14 cellular contexts compared by ENCODE assay signal in the genomic region with DNA sequence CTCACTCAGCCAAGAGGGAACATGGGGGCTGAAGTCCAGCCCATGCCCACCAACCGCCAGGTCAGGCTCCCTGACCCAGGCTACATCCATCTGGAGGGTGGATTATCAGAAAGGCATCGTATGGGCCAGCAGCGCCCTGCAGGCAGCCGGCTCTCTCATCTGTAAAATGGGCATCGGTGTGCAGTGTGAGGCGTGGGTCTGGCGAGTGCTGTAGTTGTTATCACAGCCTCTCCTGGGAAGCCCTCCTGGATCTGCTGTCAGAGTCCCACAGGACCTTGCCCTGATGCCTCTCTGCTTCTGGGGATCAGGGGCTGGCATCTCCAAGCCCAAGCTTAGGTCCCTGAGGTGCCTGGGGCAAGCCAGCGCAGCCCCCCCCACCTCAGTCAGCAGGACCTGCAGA. TPM values are rescaled to one million over a fixed set of nuclear protein-coding genes. Genes with fewer than 3 reads are reported as not detected.
DNase-seq lines count a peak whose midpoint lies in the region; ATAC-seq and TF ChIP-seq lines count a peak whose summit lies in the region.
"Had no signal": no experiment of that assay in that cellular context is flagged by ENCODE, and none has a peak within 500 bp of the region (broad histone marks: within the 10 kb centered on the region; RNA-seq: fewer than 3 reads in every experiment).

No MANE protein-coding gene starts in this region.

- intact Hi-C loops in spleen (cut with DNase I; ENCODE audit: low total_unique reads): no loop called here

- H3K27me3 ChIP-seq in neuronal stem cell (ENCODE audit: control insufficient read depth in 3 of 3, insufficient read depth in 3 of 3, low read depth in 1 of 3, low read length in 3 of 3) (no peaks in the 10 kb centered on the region), spleen (replicated peaks in 1 of 7) (peaks cover 0 to 21% (median 0%) of the 10 kb centered on the region in 7 donors)
- H3K27me3 ChIP-seq: BLaER1 had no signal

- H3K79me1 ChIP-seq in neuronal stem cell (ENCODE audit: low read depth, low read length): no peaks in the 10 kb centered on the region

- no peak for DNase-seq in stimulated activated naive CD8-positive, alpha-beta T cell treated with anti-CD3 and anti-CD28 coated beads, Interleukin-15, amount 100 ng/mL, for 72 hours
- DNase-seq in stimulated activated naive CD8-positive, alpha-beta T cell treated with anti-CD3 and anti-CD28 coated beads, Interleukin-15, Interleukin-2, amounts not matched to agents 100 U/mL and 50 U/mL, for 24 hours: no peak
- DNase-seq in neuronal stem cell (ENCODE audit: low spot score): no peak
- peak; percentile 37 for DNase-seq in spleen
- DNase-seq in T-helper 17 cell: no peak
- DNase-seq in NCI-H146 (lab: John Stamatoyannopoulos, UW): no peak
- DNase-seq: 8988T; AML-193; CD4-positive, CD25-positive, alpha-beta regulatory T cell; DMS53; GF-D8 had no signal

- H3K9me3 ChIP-seq in neuronal stem cell (replicated peaks in 1 of 2; ENCODE audit: control insufficient read depth in 2 of 2, insufficient read depth in 1 of 2, low read depth in 1 of 2, low read length in 2 of 2) (peaks cover 4 to 8% of the 10 kb centered on the region in 2 donors), spleen (peaks cover 0 to 24% (median 20%) of the 10 kb centered on the region in 8 donors), T-helper 17 cell (ENCODE audit: control insufficient read depth, low read length, poor library complexity, severe bottlenecking) (no peaks in the 10 kb centered on the region)

- peak overlapping the region; percentile 47 for H3K14ac ChIP-seq in neuronal stem cell (ENCODE audit: low read length)

- no peak overlapping the region for H3K4me3 Mint-ChIP-seq in stimulated activated naive CD8-positive, alpha-beta T cell treated with anti-CD3 and anti-CD28 coated beads, Interleukin-15, amount 100 ng/mL, for 72 hours
- no peak overlapping the region for H3K4me3 Mint-ChIP-seq in T-helper 17 cell
- H3K4me3 Mint-ChIP-seq: CD4-positive, CD25-positive, alpha-beta regulatory T cell had no signal

- H3K9ac ChIP-seq in neuronal stem cell (ENCODE audit: low read depth, low read length, poor library complexity): no peak overlapping the region
- H3K9ac ChIP-seq: BLaER1 had no signal

- H2BK15ac ChIP-seq in neuronal stem cell (ENCODE audit: low read length): no peak overlapping the region

- H3K27ac ChIP-seq in neuronal stem cell (replicated peaks; ENCODE audit: low read length): no peak overlapping the region
- H3K27ac ChIP-seq in spleen: no peak overlapping the region
- H3K27ac ChIP-seq: BLaER1 had no signal

- no peak overlapping the region for H3K23ac ChIP-seq in neuronal stem cell (ENCODE audit: low read depth, low read length, poor library complexity)

- TF ChIP-seq POLR2A in spleen (IDR thresholded peaks at IDR 0.05): no peak

- H3K27me3 Mint-ChIP-seq in stimulated activated naive CD8-positive, alpha-beta T cell treated with anti-CD3 and anti-CD28 coated beads, Interleukin-15, amount 100 ng/mL, for 72 hours: peaks cover under 1% of the 10 kb centered on the region
- H3K27me3 Mint-ChIP-seq in T-helper 17 cell: peaks cover 2% of the 10 kb centered on the region

- H3K36me3 ChIP-seq in neuronal stem cell (replicated peaks in 1 of 2; ENCODE audit: control insufficient read depth in 2 of 2, insufficient read depth in 2 of 2, low read length in 2 of 2) (no peaks in the 10 kb centered on the region), spleen (peaks cover 0 to 15% (median 0%) of the 10 kb centered on the region in 6 donors)
- H3K36me3 ChIP-seq: BLaER1 had no signal

- peaks cover 0 to 6% of the 10 kb centered on the region in 2 donors for H3K4me1 ChIP-seq in neuronal stem cell (ENCODE audit: control insufficient read depth in 2 of 2, insufficient read depth in 1 of 2, low read depth in 1 of 2, low read length in 2 of 2)
- no peaks in the 10 kb centered on the region for H3K4me1 ChIP-seq in spleen
- H3K4me1 ChIP-seq: BLaER1 had no signal

- H4K8ac ChIP-seq in neuronal stem cell (ENCODE audit: low read depth, low read length): no peak overlapping the region

- no peak overlapping the region for H2AFZ ChIP-seq in neuronal stem cell (ENCODE audit: low read length)

- ATAC-seq in stimulated activated naive CD8-positive, alpha-beta T cell treated with anti-CD3 and anti-CD28 coated beads, Interleukin-15, amount 100 ng/mL, for 72 hours: peak; percentile 8
- no peak for ATAC-seq in stimulated activated naive CD8-positive, alpha-beta T cell treated with anti-CD3 and anti-CD28 coated beads, Interleukin-15, Interleukin-2, amounts not matched to agents 100 U/mL and 50 U/mL, for 24 hours
- ATAC-seq in T-helper 17 cell: no peak
- no peak for ATAC-seq in HG03196 (IDR thresholded peaks at IDR 0.05; ENCODE audit: unreplicated experiment)

- H3K4me2 ChIP-seq in neuronal stem cell (ENCODE audit: insufficient read depth, low read length, poor library complexity, severe bottlenecking): no peak overlapping the region
- H3K4me2 ChIP-seq: BLaER1 had no signal

- no peak overlapping the region for H3K18ac ChIP-seq in neuronal stem cell (ENCODE audit: low read length)

- no peak overlapping the region for H2BK120ac ChIP-seq in neuronal stem cell (ENCODE audit: low read depth, low read length)

- no peak overlapping the region for H3K4me3 ChIP-seq in neuronal stem cell (ENCODE audit: low read length in 2 of 2)
- H3K4me3 ChIP-seq in spleen: no peak overlapping the region
- H3K4me3 ChIP-seq: BLaER1 had no signal

- no peaks in the 10 kb centered on the region for H3K4me1 Mint-ChIP-seq in stimulated activated naive CD8-positive, alpha-beta T cell treated with anti-CD3 and anti-CD28 coated beads, Interleukin-15, amount 100 ng/mL, for 72 hours
- H3K4me1 Mint-ChIP-seq in T-helper 17 cell: no peaks in the 10 kb centered on the region
- H3K4me1 Mint-ChIP-seq: CD4-positive, CD25-positive, alpha-beta regulatory T cell had no signal

- H3K9me3 Mint-ChIP-seq in stimulated activated naive CD8-positive, alpha-beta T cell treated with anti-CD3 and anti-CD28 coated beads, Interleukin-15, amount 100 ng/mL, for 72 hours: peaks cover 14% of the 10 kb centered on the region in 2 donors

- peak overlapping the region; percentile 8 for H3K4ac ChIP-seq in neuronal stem cell (ENCODE audit: low read length)

- H4K91ac ChIP-seq in neuronal stem cell (ENCODE audit: low read depth, low read length, poor library complexity): no peak overlapping the region

- H2BK5ac ChIP-seq in neuronal stem cell (ENCODE audit: low read length): no peak overlapping the region

- no peak overlapping the region for H3K27ac Mint-ChIP-seq in stimulated activated naive CD8-positive, alpha-beta T cell treated with anti-CD3 and anti-CD28 coated beads, Interleukin-15, amount 100 ng/mL, for 72 hours
- H3K27ac Mint-ChIP-seq in T-helper 17 cell: no peak overlapping the region
- H3K27ac Mint-ChIP-seq: CD4-positive, CD25-positive, alpha-beta regulatory T cell had no signal

- H3K36me3 Mint-ChIP-seq in T-helper 17 cell (ENCODE audit: low read depth): no peaks in the 10 kb centered on the region

- TF ChIP-seq CTCF in spleen (IDR thresholded peaks at IDR 0.05 in 8 of 11, conservative IDR thresholded peaks at IDR 0.05 in 3 of 11): no peak

- peak overlapping the region; percentile 68 for H2AK5ac ChIP-seq in neuronal stem cell (ENCODE audit: low read depth, low read length)

- no CpG with 5 or more reads among the region's 8 CpGs for WGBS in neuronal stem cell (ENCODE audit: extremely low coverage in 2 of 2, insufficient read length in 2 of 2, insufficient replicate concordance in 1 of 2), 2 donors
- 81 to 100% (median 93%) methylated on average over 6 to 8 of the region's 8 CpGs for WGBS in spleen, 5 donors

- no peak overlapping the region for H2BK12ac ChIP-seq in neuronal stem cell (ENCODE audit: low read length)

RNA-seq across cellular contexts. Expression of a gene that starts 27.4 kb away (rescaled TPM):
- 3.9 TPM for polyA plus RNA-seq in neuronal stem cell (2013, experiment 1 of 2)
- polyA plus RNA-seq in neuronal stem cell (2013, experiment 2 of 2): 2.8 TPM
- total RNA-seq in spleen (not detected), T-helper 17 cell (not detected)
- polyA plus RNA-seq in spleen: not detected
- total RNA-seq: CD4-positive, CD25-positive, alpha-beta regulatory T cell; HT1080 had no signal
- polyA plus RNA-seq: CD4-positive, CD25-positive, alpha-beta regulatory T cell had no signal

RNA-seq across cellular contexts. Expression of a gene that starts 53.6 kb away (rescaled TPM):
- polyA plus RNA-seq in neuronal stem cell (2013, experiment 1 of 2): 9.3 TPM
- 9.8 TPM for polyA plus RNA-seq in neuronal stem cell (2013, experiment 2 of 2)
- 10 to 100 TPM; 32.4 to 75.3 (median 50.0) TPM for total RNA-seq in spleen
- polyA plus RNA-seq in spleen: 10 to 100 TPM in 2 of 3 donors, 1 to 10 TPM in 1; 7.5 to 14.6 (median 13.2) TPM
- 10 to 100 TPM; 57.2 to 59.0 TPM for total RNA-seq in T-helper 17 cell
